In genomic region chr1:202861420-202862121, GRCh38 we compare ENCODE assay signal across 9 cellular contexts. TPM values are rescaled to one million over a fixed set of nuclear protein-coding genes. Genes with fewer than 3 reads are reported as not detected.
DNase-seq lines count a peak whose midpoint lies in the region; ATAC-seq, FAIRE-seq and TF ChIP-seq lines count a peak whose summit lies in the region.
"Had no signal": no experiment of that assay in that cellular context is flagged by ENCODE, and none has a peak within 500 bp of the region (broad histone marks: within the 10 kb centered on the region; RNA-seq: fewer than 3 reads in every experiment).

No MANE protein-coding gene starts in this region.

- H3K9me3 Mint-ChIP-seq in progenitor cell of endocrine pancreas (ENCODE audit: low read depth), result no peaks in the 10 kb centered on the region

- TF ChIP-seq CTCF in NB4 (IDR thresholded peaks at IDR 0.05; ENCODE audit: low read depth, low read length), result no peak
- TF ChIP-seq CTCF in SK-N-SH (IDR thresholded peaks at IDR 0.05), result no peak
- TF ChIP-seq CTCF in K562 (IDR thresholded peaks at IDR 0.05 in 2 of 3, conservative IDR thresholded peaks at IDR 0.05 in 1 of 3; ENCODE audit: insufficient read depth in 2 of 3, low read depth in 1 of 3, low read length in 3 of 3), result no peak
- TF ChIP-seq CTCF in hepatocyte (IDR thresholded peaks at IDR 0.05; ENCODE audit: poor library complexity), result no peak
- no peak for TF ChIP-seq CTCF in progenitor cell of endocrine pancreas (IDR thresholded peaks at IDR 0.05; ENCODE audit: unreplicated experiment)

- peaks cover 11% of the 10 kb centered on the region for H3K36me3 Mint-ChIP-seq in progenitor cell of endocrine pancreas (ENCODE audit: insufficient read depth)

- H3K9ac ChIP-seq in SK-N-SH, result peak overlapping the region; percentile 73
- peak overlapping the region in 1 of 2 experiments; percentile 95; a peak in 2 of 4 replicates for H3K9ac ChIP-seq in K562 (ENCODE audit: insufficient read depth in 1 of 2, low read depth in 2 of 2, low read length in 2 of 2)
- no peak overlapping the region for H3K9ac ChIP-seq in Karpas-422 (ENCODE audit: low read length)

- BruUV-seq in K562 (replicated peaks; lab: Mats Ljungman, UMichigan), result TSS peak; percentile 91

- no peaks in the 10 kb centered on the region for H3F3A ChIP-seq in SK-N-SH (replicated peaks; ENCODE audit: insufficient read depth)

- DNase-seq in ELF-1 (ENCODE audit: low read depth, low spot score), result peak; percentile 97
- DNase-seq in HCEC 1CT, result peak; percentile 85
- peak; percentile 95 for DNase-seq in NB4 (ENCODE audit: low read depth)
- DNase-seq in SK-N-SH, result peak; percentile 98
- DNase-seq in K562 (ENCODE audit: extremely low read depth in 1 of 4, low spot score in 3 of 4), result peak; percentile 93 to 99 (median 98)
- DNase-seq in hepatocyte (ENCODE audit: low spot score), result peak; percentile 96
- peak; percentile 90 for DNase-seq in progenitor cell of endocrine pancreas (ENCODE audit: low spot score, unreplicated experiment)
- no peak for DNase-seq in Karpas-422

- peak overlapping the region; percentile 100 for H3K27ac Mint-ChIP-seq in progenitor cell of endocrine pancreas

- H3K36me3 ChIP-seq in SK-N-SH (replicated peaks in 1 of 2; ENCODE audit: control insufficient read depth in 1 of 2, insufficient read depth in 2 of 2, low read length in 1 of 2) (no peaks in the 10 kb centered on the region), K562 (ENCODE audit: control insufficient read depth, insufficient read depth, low read length) (no peaks in the 10 kb centered on the region), hepatocyte (replicated peaks; ENCODE audit: insufficient read depth, low read depth) (no peaks in the 10 kb centered on the region), Karpas-422 (ENCODE audit: insufficient read depth, low read length) (no peaks in the 10 kb centered on the region)

- peak; percentile 98 for ATAC-seq in K562

- H3K4me3 ChIP-seq in NB4 (ENCODE audit: low read depth, low read length), result peak overlapping the region; percentile 75
- H3K4me3 ChIP-seq in SK-N-SH (ENCODE audit: low read depth in 2 of 2, low read length in 1 of 2), result peak overlapping the region; percentile 75 to 82
- peak overlapping the region; percentile 53 for H3K4me3 ChIP-seq in K562
- peak overlapping the region; percentile 79 for H3K4me3 ChIP-seq in hepatocyte
- no peak overlapping the region for H3K4me3 ChIP-seq in Karpas-422 (ENCODE audit: low read length)

- H3K27ac ChIP-seq in SK-N-SH (ENCODE audit: low read depth in 2 of 2, low read length in 1 of 2), result peak overlapping the region; percentile 14 to 74; a peak in 3 of 4 replicates
- H3K27ac ChIP-seq in K562 (ENCODE audit: extremely low read depth, low read depth, low read length), result no peak overlapping the region
- H3K27ac ChIP-seq in hepatocyte, result peak overlapping the region; percentile 94
- H3K27ac ChIP-seq in Karpas-422 (ENCODE audit: low read length), result no peak overlapping the region

- in situ Hi-C loops in K562 (cut with MboI), result no loop called here

- FAIRE-seq in K562 (lab: Jason Lieb, UNC), result peak; percentile 69
- FAIRE-seq: colon had no signal

- H3K79me2 ChIP-seq in SK-N-SH (ENCODE audit: insufficient read depth) (no peaks in the 10 kb centered on the region), K562 (ENCODE audit: control insufficient read depth, insufficient read depth, low read length) (no peaks in the 10 kb centered on the region), hepatocyte (peaks cover 8% of the 10 kb centered on the region), Karpas-422 (ENCODE audit: low read length) (no peaks in the 10 kb centered on the region)

- H3K4me1 ChIP-seq in SK-N-SH (ENCODE audit: control insufficient read depth in 1 of 2, insufficient read depth in 2 of 2, low read depth in 1 of 2, low read length in 1 of 2), result peaks cover 0 to 6% of the 10 kb centered on the region in 2 experiments; a peak in 1 of 4 replicates
- peaks cover 0 to 19% of the 10 kb centered on the region in 2 experiments; a peak in 4 of 5 replicates for H3K4me1 ChIP-seq in K562 (replicated peaks in 1 of 2; ENCODE audit: control insufficient read depth in 2 of 2, insufficient read depth in 2 of 2, low read length in 2 of 2)
- H3K4me1 ChIP-seq in hepatocyte (ENCODE audit: insufficient read depth), result peaks cover 10% of the 10 kb centered on the region
- no peaks in the 10 kb centered on the region for H3K4me1 ChIP-seq in Karpas-422 (ENCODE audit: low read length)

- H3K27me3 ChIP-seq in SK-N-SH (ENCODE audit: insufficient read depth) (no peaks in the 10 kb centered on the region), K562 (ENCODE audit: control insufficient read depth in 2 of 2, insufficient read depth in 2 of 2, low read length in 2 of 2) (peaks cover 2 to 5% of the 10 kb centered on the region in 2 experiments; a peak in 3 of 5 replicates), hepatocyte (no peaks in the 10 kb centered on the region), Karpas-422 (ENCODE audit: low read length) (no peaks in the 10 kb centered on the region)

- POLR2A ChIA-PET in SK-N-SH (lab: Yijun Ruan, JAX), result interaction anchor here (0.5 to 1.2 kb wide), 5 partner anchors 26 to 87 kb away, joined by 3 to 5 read pairs (median 3); partner anchors contain the start of gene PCAT6
- POLR2A ChIA-PET in K562 (lab: Yijun Ruan, JAX), result interaction anchor here (0.6 to 2.4 kb wide), 8 partner anchors 8 to 218 kb away, joined by 3 to 11 read pairs (median 4); no protein-coding TSS in a partner anchor

- intact Hi-C loops in K562 (cut with micrococcal nuclease), result no loop called here

- peaks cover 44% of the 10 kb centered on the region for H3K4me1 Mint-ChIP-seq in progenitor cell of endocrine pancreas (ENCODE audit: low read depth)

- H3K27me3 Mint-ChIP-seq in progenitor cell of endocrine pancreas, result no peaks in the 10 kb centered on the region

- H3K4me3 Mint-ChIP-seq in progenitor cell of endocrine pancreas (ENCODE audit: low read depth), result peak overlapping the region; percentile 96

- CTCF ChIA-PET in SK-N-SH (lab: Yijun Ruan, JAX) (interaction anchor here (1.8 kb wide), 1 partner anchor 17 kb away, joined by 5 read pairs; no protein-coding TSS in a partner anchor), K562 (lab: Yijun Ruan, JAX; ENCODE audit: low intra/inter-chr PET ratio) (no interaction called here)

- H3K4me2 ChIP-seq in SK-N-SH (peak overlapping the region; percentile 94), K562 (ENCODE audit: insufficient read depth, low read length) (peak overlapping the region; percentile 85), hepatocyte (peak overlapping the region; percentile 91), Karpas-422 (ENCODE audit: low read depth, low read length, poor library complexity, severe bottlenecking) (no peak overlapping the region)

- peak; percentile 67 for TF ChIP-seq POLR2A in NB4 (IDR thresholded peaks at IDR 0.05; ENCODE audit: extremely low read depth, insufficient read length)
- peak; percentile 44; the same call in 1 of the 2 replicates for TF ChIP-seq POLR2A in K562 (conservative IDR thresholded peaks at IDR 0.05)

- TF ChIP-seq EP300 in SK-N-SH (IDR thresholded peaks at IDR 0.05; ENCODE audit: borderline replicate concordance in 1 of 2, low read depth in 1 of 2, low read length in 1 of 2) (no peak), K562 (IDR thresholded peaks at IDR 0.05; ENCODE audit: low read length) (no peak)

- H3K9me3 ChIP-seq in SK-N-SH, result no peaks in the 10 kb centered on the region
- no peaks in the 10 kb centered on the region for H3K9me3 ChIP-seq in K562 (replicated peaks; ENCODE audit: control insufficient read depth, insufficient read depth, low read depth, low read length)
- H3K9me3 ChIP-seq in hepatocyte (ENCODE audit: low read depth), result no peaks in the 10 kb centered on the region
- no peaks in the 10 kb centered on the region for H3K9me3 ChIP-seq in Karpas-422 (ENCODE audit: low read length)

- H4K20me1 ChIP-seq in SK-N-SH (ENCODE audit: insufficient read depth), result no peaks in the 10 kb centered on the region
- H4K20me1 ChIP-seq in K562 (replicated peaks; ENCODE audit: control insufficient read depth, insufficient read depth, low read length), result no peaks in the 10 kb centered on the region
- no peaks in the 10 kb centered on the region for H4K20me1 ChIP-seq in hepatocyte (ENCODE audit: insufficient read depth, poor library complexity, severe bottlenecking)
- no peaks in the 10 kb centered on the region for H4K20me1 ChIP-seq in Karpas-422 (ENCODE audit: insufficient read depth, low read depth, low read length)

- H3K9me1 ChIP-seq in K562 (ENCODE audit: control insufficient read depth, insufficient read depth, low read length), result no peaks in the 10 kb centered on the region

- H2AFZ ChIP-seq in SK-N-SH (ENCODE audit: low read depth) (peak overlapping the region; percentile 97), K562 (ENCODE audit: low read depth, low read length) (peak overlapping the region; percentile 96), hepatocyte (peak overlapping the region; percentile 85), Karpas-422 (ENCODE audit: low read length) (no peak overlapping the region)

- 1% methylated on average over 14 of the region's 44 CpGs for WGBS in SK-N-SH (ENCODE audit: low lambda C conversion rate)
- 2% methylated on average over 44 of the region's 44 CpGs for WGBS in K562 (ENCODE audit: insufficient coverage, low coverage, missing lambda C conversion rate)
- WGBS in hepatocyte (ENCODE audit: low lambda C conversion rate, missing lambda C conversion rate), result 2% methylated on average over 37 of the region's 44 CpGs

- TF ChIP-seq RAD21 in SK-N-SH (IDR thresholded peaks at IDR 0.05; ENCODE audit: low read length), result no peak
- TF ChIP-seq RAD21 in K562 (CRISPR knock-in tag; conservative IDR thresholded peaks at IDR 0.05 in 1 of 2, IDR thresholded peaks at IDR 0.05 in 1 of 2), result no peak

- H3K9me2 ChIP-seq in SK-N-SH (no peaks in the 10 kb centered on the region), hepatocyte (replicated peaks; ENCODE audit: insufficient read depth) (no peaks in the 10 kb centered on the region), Karpas-422 (replicated peaks; ENCODE audit: insufficient read depth, low read length) (no peaks in the 10 kb centered on the region)

RNA-seq across cellular contexts. Expression of gene RABIF, which starts 27.4 kb away (rescaled TPM):
- polyA plus RNA-seq in SK-N-SH (2012; rRNA removed) (10.7 and 11.6 TPM in 2 replicates), K562 (2011; rRNA removed) (14.9 and 17.1 TPM in 2 replicates), K562 (2014; fragmentation: Illumina TruSeq; extraction: Trizol) (17.6 and 20.1 TPM in 2 replicates), K562 (2014; fragmentation: Nextera tagmentation; extraction: Ambion mirVana) (10 to 100 TPM in 1 of 2 experiments, 1 to 10 TPM in 1; 8.7 to 10.1 TPM), K562 (2014; rRNA removed) (13.8 and 14.3 TPM in 2 replicates), hepatocyte (13.6 and 14.7 TPM in 2 replicates)
- 14.0 and 14.1 TPM in 2 replicates for polyA plus RNA-seq in SK-N-SH (2012; cell fraction: cytosol; rRNA removed)
- 4.2 and 5.5 TPM in 2 replicates for polyA plus RNA-seq in SK-N-SH (2012; cell fraction: nucleus; rRNA removed)
- 8.4 and 11.4 TPM in 2 replicates for total RNA-seq in K562 (2011; cell fraction: chromatin; rRNA removed; ENCODE audit: low replicate concordance)
- 7.4 and 8.3 TPM in 2 replicates for total RNA-seq in K562 (2011; cell fraction: nucleolus; rRNA removed)
- 12.5 and 28.8 TPM in 2 replicates for total RNA-seq in K562 (2011; cell fraction: nucleoplasm; rRNA removed)
- total RNA-seq in K562 (2014; rRNA removed) (7.4 and 11.4 TPM in 2 replicates), K562 (2014; rRNA removed; fragmentation: Illumina TruSeq; extraction: Trizol) (8.8 and 9.8 TPM in 2 replicates), K562 (2015; rRNA removed; fragmentation: Illumina TruSeq; extraction: Trizol) (13.3 and 13.4 TPM in 2 replicates), K562 (2021) (11.0 and 12.3 TPM in 2 replicates), hepatocyte (6.1 and 8.3 TPM in 2 replicates), progenitor cell of endocrine pancreas (9.7 and 10.7 TPM in 2 replicates)
- 11.9 and 16.6 TPM in 2 replicates for polyA plus RNA-seq in K562 (2011; cell fraction: cytosol; rRNA removed)
- 6.4 and 8.5 TPM in 2 replicates for polyA plus RNA-seq in K562 (2011; cell fraction: nucleus; rRNA removed)
- 14.5 and 15.4 TPM in 2 replicates for polyA plus RNA-seq in K562 (2012)
- 10.8 and 12.4 TPM in 2 replicates for polyA minus RNA-seq in K562 (2011; rRNA and poly(A)+ RNA removed)
- 3.1 and 5.5 TPM in 2 replicates for polyA minus RNA-seq in K562 (2011; cell fraction: cytosol; rRNA and poly(A)+ RNA removed)
- 3.4 and 5.8 TPM in 2 replicates for polyA minus RNA-seq in K562 (2011; cell fraction: nucleus; rRNA and poly(A)+ RNA removed)
- 7.5 and 7.8 TPM in 2 replicates for total RNA-seq in Karpas-422 (2014; rRNA removed; shearing (Covaris generic); ENCODE audit: low replicate concordance)

RNA-seq across cellular contexts. Expression of gene PCAT6, which starts 50.8 kb away (rescaled TPM):
- polyA plus RNA-seq in SK-N-SH (2012; rRNA removed) (5.1 and 6.9 TPM in 2 replicates), K562 (2011; rRNA removed) (1.0 and 2.2 TPM in 2 replicates), K562 (2014; fragmentation: Illumina TruSeq; extraction: Trizol) (0.65 and 2.8 TPM in 2 replicates), K562 (2014; fragmentation: Nextera tagmentation; extraction: Ambion mirVana) (under 1 TPM; 0.35 to 0.42 TPM), K562 (2014; rRNA removed) (0.13 and 1.0 TPM in 2 replicates), hepatocyte (11.1 and 15.7 TPM in 2 replicates)
- polyA plus RNA-seq in SK-N-SH (2012; cell fraction: cytosol; rRNA removed), result 4.0 and 4.9 TPM in 2 replicates
- 6.8 and 8.3 TPM in 2 replicates for polyA plus RNA-seq in SK-N-SH (2012; cell fraction: nucleus; rRNA removed)
- 3.1 and 5.2 TPM in 2 replicates for total RNA-seq in K562 (2011; cell fraction: chromatin; rRNA removed; ENCODE audit: low replicate concordance)
- 1.4 and 6.3 TPM in 2 replicates for total RNA-seq in K562 (2011; cell fraction: nucleolus; rRNA removed)
- total RNA-seq in K562 (2011; cell fraction: nucleoplasm; rRNA removed), result 4.4 and 5.0 TPM in 2 replicates
- total RNA-seq in K562 (2014; rRNA removed) (0.45 TPM in 1 of 2 replicates, not detected in the other), K562 (2014; rRNA removed; fragmentation: Illumina TruSeq; extraction: Trizol) (0.25 TPM in 1 of 2 replicates, not detected in the other), K562 (2015; rRNA removed; fragmentation: Illumina TruSeq; extraction: Trizol) (0.36 TPM in 1 of 2 replicates, not detected in the other), K562 (2021) (2.4 and 2.5 TPM in 2 replicates), hepatocyte (0.48 and 0.60 TPM in 2 replicates), progenitor cell of endocrine pancreas (5.6 and 5.7 TPM in 2 replicates)
- 2.6 and 4.9 TPM in 2 replicates for polyA plus RNA-seq in K562 (2011; cell fraction: cytosol; rRNA removed)
- polyA plus RNA-seq in K562 (2011; cell fraction: nucleus; rRNA removed), result 9.1 and 9.4 TPM in 2 replicates
- polyA plus RNA-seq in K562 (2012), result 2.6 and 2.8 TPM in 2 replicates
- 0.66 TPM in 1 of 2 replicates, not detected in the other for polyA minus RNA-seq in K562 (2011; rRNA and poly(A)+ RNA removed)
- not detected in 2 replicates for polyA minus RNA-seq in K562 (2011; cell fraction: cytosol; rRNA and poly(A)+ RNA removed)
- polyA minus RNA-seq in K562 (2011; cell fraction: nucleus; rRNA and poly(A)+ RNA removed), result 1.9 and 3.1 TPM in 2 replicates
- total RNA-seq in Karpas-422 (2014; rRNA removed; shearing (Covaris generic); ENCODE audit: low replicate concordance), result not detected in 2 replicates

RNA-seq across cellular contexts. Expression of gene KDM5B, which starts 53.4 kb away (rescaled TPM):
- polyA plus RNA-seq in SK-N-SH (2012; rRNA removed) (21.7 and 25.1 TPM in 2 replicates), K562 (2011; rRNA removed) (61.1 and 72.3 TPM in 2 replicates), K562 (2014; fragmentation: Illumina TruSeq; extraction: Trizol) (44.4 and 58.5 TPM in 2 replicates), K562 (2014; fragmentation: Nextera tagmentation; extraction: Ambion mirVana) (10 to 100 TPM; 15.4 to 18.5 TPM), K562 (2014; rRNA removed) (32.6 and 38.6 TPM in 2 replicates), hepatocyte (87.9 and 94.8 TPM in 2 replicates)
- 19.4 and 20.2 TPM in 2 replicates for polyA plus RNA-seq in SK-N-SH (2012; cell fraction: cytosol; rRNA removed)
- polyA plus RNA-seq in SK-N-SH (2012; cell fraction: nucleus; rRNA removed), result 44.3 and 67.7 TPM in 2 replicates
- total RNA-seq in K562 (2011; cell fraction: chromatin; rRNA removed; ENCODE audit: low replicate concordance), result 288 and 694 TPM in 2 replicates
- 161 and 184 TPM in 2 replicates for total RNA-seq in K562 (2011; cell fraction: nucleolus; rRNA removed)
- 310 and 396 TPM in 2 replicates for total RNA-seq in K562 (2011; cell fraction: nucleoplasm; rRNA removed)
- total RNA-seq in K562 (2014; rRNA removed) (50.7 and 56.3 TPM in 2 replicates), K562 (2014; rRNA removed; fragmentation: Illumina TruSeq; extraction: Trizol) (71.4 and 78.0 TPM in 2 replicates), K562 (2015; rRNA removed; fragmentation: Illumina TruSeq; extraction: Trizol) (54.6 and 57.1 TPM in 2 replicates), K562 (2021) (88.5 and 90.6 TPM in 2 replicates), hepatocyte (102 and 110 TPM in 2 replicates), progenitor cell of endocrine pancreas (312 and 316 TPM in 2 replicates)
- polyA plus RNA-seq in K562 (2011; cell fraction: cytosol; rRNA removed), result 38.5 and 52.9 TPM in 2 replicates
- polyA plus RNA-seq in K562 (2011; cell fraction: nucleus; rRNA removed), result 89.8 and 102 TPM in 2 replicates
- polyA plus RNA-seq in K562 (2012), result 35.3 and 36.5 TPM in 2 replicates
- 254 and 263 TPM in 2 replicates for polyA minus RNA-seq in K562 (2011; rRNA and poly(A)+ RNA removed)
- 73.4 and 106 TPM in 2 replicates for polyA minus RNA-seq in K562 (2011; cell fraction: cytosol; rRNA and poly(A)+ RNA removed)
- polyA minus RNA-seq in K562 (2011; cell fraction: nucleus; rRNA and poly(A)+ RNA removed), result 109 and 175 TPM in 2 replicates
- total RNA-seq in Karpas-422 (2014; rRNA removed; shearing (Covaris generic); ENCODE audit: low replicate concordance), result not detected in 2 replicates

Comparison
In these comparisons a context has a peak if more than half of its experiments do, and no peak if none do; other contexts are left out.
1. H3K27ac ChIP-seq: peak in SK-N-SH (2 of 2) and hepatocyte (single experiment); none in K562 (single experiment) and Karpas-422 (single experiment).
2. RNA of gene KDM5B, which starts 53.4 kb away (total RNA-seq): 312 to 316 TPM in progenitor cell of endocrine pancreas, 102 to 110 TPM in hepatocyte and 50.7 to 694 TPM in K562; not detected in Karpas-422; every median in the first group is over 10 times any median in the second.